ENCODE assay signal across 7 cellular contexts in the genomic region with DNA sequence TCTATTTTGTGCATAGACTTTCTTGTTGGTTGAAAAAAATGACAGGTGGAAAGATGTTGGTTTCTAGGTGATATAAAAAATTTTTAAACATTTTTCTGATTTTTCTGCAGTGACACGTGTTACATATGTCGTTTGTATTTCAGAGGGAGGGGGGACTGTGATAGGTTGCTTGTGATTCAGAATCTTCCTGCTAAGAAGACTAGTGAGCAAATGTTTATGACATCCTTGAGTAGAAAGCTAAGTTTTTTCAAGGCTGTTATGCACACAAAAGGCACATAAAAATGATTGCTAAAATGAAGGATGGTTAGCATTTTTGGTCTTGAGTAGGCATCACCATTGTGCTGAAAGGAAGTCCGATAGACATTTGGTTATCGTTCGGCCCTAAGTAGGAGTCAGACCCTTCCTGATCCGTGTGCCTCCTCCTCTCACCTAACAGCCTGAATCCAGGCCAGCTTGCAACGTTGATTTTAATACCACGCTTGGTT. TPM values are rescaled to one million over a fixed set of nuclear protein-coding genes. Genes with fewer than 3 reads are reported as not detected.
DNase-seq lines count a peak whose midpoint lies in the region; ATAC-seq, FAIRE-seq and TF ChIP-seq lines count a peak whose summit lies in the region.

No MANE protein-coding gene starts in this region.

- peak overlapping the region; percentile 90 for H3K27ac Mint-ChIP-seq in activated naive CD8-positive, alpha-beta T cell treated with anti-CD3 and anti-CD28 coated beads, Interleukin-2, amount 50 U/mL, for 24 hours

- no peak for FAIRE-seq in kidney (lab: Jason Lieb, UNC)

- peak overlapping the region; percentile 85 for H3K4me3 Mint-ChIP-seq in activated naive CD8-positive, alpha-beta T cell treated with anti-CD3 and anti-CD28 coated beads, Interleukin-2, amount 50 U/mL, for 24 hours

- H3K27ac ChIP-seq in kidney (ENCODE audit: low read depth in 2 of 2, low read length in 2 of 2) (no peak overlapping the region), suprapubic skin (peak overlapping the region; percentile 98)

- intact Hi-C loops in kidney (cut with DNase I), result no loop called here

- no peaks in the 10 kb centered on the region for H3K9me3 Mint-ChIP-seq in activated naive CD8-positive, alpha-beta T cell treated with anti-CD3 and anti-CD28 coated beads, Interleukin-2, amount 50 U/mL, for 24 hours

- no peak for TF ChIP-seq POLR2A in suprapubic skin (IDR thresholded peaks at IDR 0.05)

- H3K27me3 ChIP-seq in GM06990 (replicated peaks; ENCODE audit: control insufficient read depth, insufficient read depth, low read length), result no peaks in the 10 kb centered on the region
- no peaks in the 10 kb centered on the region for H3K27me3 ChIP-seq in suprapubic skin

- H3K4me1 ChIP-seq in kidney (ENCODE audit: control insufficient read depth in 1 of 2, insufficient read depth in 1 of 2, low read depth in 1 of 2, low read length in 2 of 2), result peaks cover 0 to 13% of the 10 kb centered on the region in 2 donors
- H3K4me1 ChIP-seq in suprapubic skin, result peaks cover 28% of the 10 kb centered on the region

- WGBS in suprapubic skin, result 6% methylated on average over 8 of the region's 8 CpGs

- no peak for TF ChIP-seq EP300 in suprapubic skin (IDR thresholded peaks at IDR 0.05)

- H3K36me3 Mint-ChIP-seq in activated naive CD8-positive, alpha-beta T cell treated with anti-CD3 and anti-CD28 coated beads, Interleukin-2, amount 50 U/mL, for 24 hours (ENCODE audit: low read depth), result peaks cover 30% of the 10 kb centered on the region

- no peak for ATAC-seq in activated naive CD8-positive, alpha-beta T cell treated with anti-CD3 and anti-CD28 coated beads, Interleukin-2, amount 50 U/mL, for 24 hours
- ATAC-seq in GM18909 (IDR thresholded peaks at IDR 0.05; ENCODE audit: poor library complexity, unreplicated experiment) (no peak), GM18867 (IDR thresholded peaks at IDR 0.05; ENCODE audit: unreplicated experiment) (no peak)

- no peaks in the 10 kb centered on the region for H3K27me3 Mint-ChIP-seq in activated naive CD8-positive, alpha-beta T cell treated with anti-CD3 and anti-CD28 coated beads, Interleukin-2, amount 50 U/mL, for 24 hours

- peaks cover 39% of the 10 kb centered on the region for H3K4me1 Mint-ChIP-seq in activated naive CD8-positive, alpha-beta T cell treated with anti-CD3 and anti-CD28 coated beads, Interleukin-2, amount 50 U/mL, for 24 hours

- no peaks in the 10 kb centered on the region for H3K9me3 ChIP-seq in kidney (ENCODE audit: control insufficient read depth in 1 of 2, low read length in 2 of 2)
- no peaks in the 10 kb centered on the region for H3K9me3 ChIP-seq in suprapubic skin

- H3K36me3 ChIP-seq in GM06990 (ENCODE audit: control insufficient read depth, insufficient read depth, low read length) (no peaks in the 10 kb centered on the region; the same call in 1 of the 2 replicates), kidney (ENCODE audit: control insufficient read depth in 1 of 2, insufficient read depth in 2 of 2, low read length in 2 of 2) (peaks cover 4 to 7% of the 10 kb centered on the region in 2 donors), suprapubic skin (peaks cover 12% of the 10 kb centered on the region)

- TF ChIP-seq CTCF in GM06990 (IDR thresholded peaks at IDR 0.05; ENCODE audit: insufficient read depth, low read length, poor library complexity, severe bottlenecking) (no peak), kidney (IDR thresholded peaks at IDR 0.05; ENCODE audit: borderline replicate concordance, extremely low read depth, insufficient read depth) (no peak), suprapubic skin (IDR thresholded peaks at IDR 0.05) (no peak)

- H3K4me3 ChIP-seq in GM06990 (replicated peaks; ENCODE audit: low read depth, low read length) (peak overlapping the region; percentile 68), kidney (ENCODE audit: low read length in 2 of 2) (peak overlapping the region; percentile 84 to 91), suprapubic skin (peak overlapping the region; percentile 95)

- H3K9ac ChIP-seq in kidney (ENCODE audit: low read length in 2 of 2), result peak overlapping the region; percentile 85 to 92

- DNase-seq in GM06990 (ENCODE audit: extremely low read depth, insufficient read length) (no peak), LHCN-M2 (ENCODE audit: low read depth) (peak; percentile 34), kidney (no peak), suprapubic skin (ENCODE audit: low spot score in 2 of 2) (no peak)
- DNase-seq in activated naive CD8-positive, alpha-beta T cell treated with anti-CD3 and anti-CD28 coated beads, Interleukin-2, amount 50 U/mL, for 24 hours, result no peak

RNA-seq across cellular contexts. Expression of a gene that starts 1.5 kb away (rescaled TPM):
- total RNA-seq in LHCN-M2 (2014; rRNA removed) (46.0 and 50.4 TPM in 2 replicates), kidney (35.6 TPM), suprapubic skin (10 to 100 TPM; 14.7 to 39.6 (median 32.2) TPM)
- 10.7 TPM for polyA plus RNA-seq in LHCN-M2 (2012)
- 17.9 TPM for polyA plus RNA-seq in kidney (ENCODE audit: insufficient read depth, low read depth, low replicate concordance)

RNA-seq across cellular contexts. Expression of a gene that starts 23.2 kb away (rescaled TPM):
- 38.3 and 46.0 TPM in 2 replicates for total RNA-seq in LHCN-M2 (2014; rRNA removed)
- polyA plus RNA-seq in LHCN-M2 (2012), result 13.0 TPM
- total RNA-seq in kidney, result 50.2 TPM
- 16.6 TPM for polyA plus RNA-seq in kidney (ENCODE audit: insufficient read depth, low read depth, low replicate concordance)
- 10 to 100 TPM; 32.7 to 97.0 (median 39.5) TPM for total RNA-seq in suprapubic skin
